8 cellular contexts compared by ENCODE assay signal in the genomic region with DNA sequence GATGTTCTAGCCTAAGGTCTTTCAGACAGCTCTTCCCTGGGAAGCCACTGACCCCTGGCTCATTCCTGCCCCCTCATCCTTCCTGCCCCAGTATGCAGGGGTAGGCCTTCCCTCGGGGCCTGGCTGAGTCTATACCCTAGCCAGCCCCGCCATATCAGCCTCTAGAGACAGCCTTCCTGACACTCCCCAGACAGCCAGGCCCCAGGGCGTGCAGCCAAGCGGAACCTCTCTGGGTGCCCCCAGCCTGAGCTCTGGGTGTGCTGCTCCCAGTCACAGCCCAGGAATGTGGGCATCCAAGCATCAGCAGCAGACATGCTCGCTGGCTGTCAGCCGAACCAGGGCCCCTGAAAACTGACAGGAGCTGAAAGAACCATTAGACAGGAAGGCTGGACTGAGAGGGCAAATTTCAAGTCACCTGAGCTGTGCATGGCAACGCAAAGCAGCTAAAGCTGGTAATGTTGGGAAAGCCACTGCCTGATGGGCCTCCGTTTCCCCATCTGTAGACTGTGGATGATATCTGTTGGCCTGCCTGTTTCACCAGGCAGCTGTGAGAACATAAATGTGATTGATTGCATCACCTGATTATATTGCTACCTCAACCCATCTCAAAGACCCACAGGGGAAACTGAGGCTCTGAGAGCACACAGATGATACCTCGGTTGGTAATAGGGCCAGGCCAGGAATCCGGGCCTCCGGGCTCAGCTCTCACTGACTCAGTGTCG.
A peak's percentile ranks its signal among the peaks of the same experiment; 100 is the strongest.
DNase-seq lines count a peak whose midpoint lies in the region; ATAC-seq and TF ChIP-seq lines count a peak whose summit lies in the region.

No MANE protein-coding gene starts in this region.

- CTCF ChIA-PET in A673 (lab: Charles Lee) = no interaction called here

- POLR2A ChIA-PET in A673 (lab: Charles Lee; ENCODE audit: low non-redundant PET) = no interaction called here

- peak; percentile 79 for DNase-seq in A673 (ENCODE audit: low spot score)
- peak; percentile 93 for DNase-seq in MG63
- DNase-seq in hippocampal formation (lab: John Stamatoyannopoulos, UW) = no peak
- DNase-seq in DMS79 (lab: John Stamatoyannopoulos, UW) = no peak

- H3K27me3 ChIP-seq in A673 (replicated peaks; ENCODE audit: insufficient read depth, low read depth, low read length, poor library complexity) (no peaks in the 10 kb centered on the region), MG63 (no peaks in the 10 kb centered on the region), muscle layer of duodenum (ENCODE audit: low read depth, low read length) (no peaks in the 10 kb centered on the region)

- no TSS peak for BruUV-seq in A673 (replicated peaks; lab: Mats Ljungman, UMichigan)

- H3K27ac ChIP-seq in A673 (ENCODE audit: low read depth, low read length, poor library complexity, severe bottlenecking) = peak overlapping the region; percentile 11
- peak overlapping the region; percentile 33 for H3K27ac ChIP-seq in muscle layer of duodenum (ENCODE audit: low read length)

- no peaks in the 10 kb centered on the region for H3K4me1 ChIP-seq in A673 (ENCODE audit: insufficient read depth, low read length, poor library complexity, severe bottlenecking)
- H3K4me1 ChIP-seq in muscle layer of duodenum (ENCODE audit: control insufficient read depth in 1 of 2, insufficient read depth in 2 of 2, low read length in 2 of 2) = peaks cover 5 to 20% of the 10 kb centered on the region in 2 donors

- intact Hi-C loops in A673 (cut with micrococcal nuclease; ENCODE audit: unreplicated experiment) = loop anchor here (10.0 kb wide), 1 partner anchor 107 kb away; no protein-coding TSS in a partner anchor

- no peaks in the 10 kb centered on the region for H3K36me3 ChIP-seq in A673 (ENCODE audit: insufficient read depth, low read length, poor library complexity, severe bottlenecking)
- no peaks in the 10 kb centered on the region for H3K36me3 ChIP-seq in MG63
- H3K36me3 ChIP-seq in muscle layer of duodenum (ENCODE audit: control insufficient read depth in 1 of 2, insufficient read depth in 2 of 2, low read length in 2 of 2) = no peaks in the 10 kb centered on the region

- H3K4me3 ChIP-seq in A673 (ENCODE audit: low read depth, low read length, poor library complexity, severe bottlenecking) (no peak overlapping the region), MG63 (no peak overlapping the region), muscle layer of duodenum (ENCODE audit: low read depth in 1 of 2, low read length in 2 of 2) (no peak overlapping the region)

- no peaks in the 10 kb centered on the region for H3K9me3 ChIP-seq in A673 (ENCODE audit: low read depth, low read length, poor library complexity, severe bottlenecking)
- no peaks in the 10 kb centered on the region for H3K9me3 ChIP-seq in MG63
- H3K9me3 ChIP-seq in muscle layer of duodenum (ENCODE audit: control insufficient read depth in 1 of 2, low read length in 2 of 2) = no peaks in the 10 kb centered on the region

- ATAC-seq in esophagus mucosa (peak; percentile 73), GM21423 (IDR thresholded peaks at IDR 0.05; ENCODE audit: unreplicated experiment) (no peak), HG03460 (IDR thresholded peaks at IDR 0.05; ENCODE audit: unreplicated experiment) (no peak)

- no peak for TF ChIP-seq CTCF in A673 (conservative IDR thresholded peaks at IDR 0.05; ENCODE audit: low read depth, low read length)

Comparison
In these comparisons a context has a peak if more than half of its experiments do, and no peak if none do; other contexts are left out.
1. DNase-seq: peak in A673 (single experiment) and MG63 (single experiment); none in hippocampal formation (0 of 2) and DMS79 (single experiment).